Comparison of ENCODE assay signal across 40 cellular contexts in genomic region chr4:10315638-10316037, GRCh38.
"Had no signal": no experiment of that assay in that cellular context is flagged by ENCODE, and none has a peak within 500 bp of the region (broad histone marks: within the 10 kb centered on the region; RNA-seq: fewer than 3 reads in every experiment).

No MANE protein-coding gene starts in this region.

- H3K4me1 Mint-ChIP-seq: activated naive CD4-positive, alpha-beta T cell treated with anti-CD3 and anti-CD28 coated beads, Interleukin-2, amount 10 ng/mL, durations not matched to agents 7 days and 5 days; activated naive CD4-positive, alpha-beta T cell treated with anti-CD3 and anti-CD28 coated beads, Interleukin-2, amount 50 U/mL, for 24 hours; activated naive CD8-positive, alpha-beta T cell treated with anti-CD3 and anti-CD28 coated beads for 36 hours; activated naive CD8-positive, alpha-beta T cell treated with anti-CD3 and anti-CD28 coated beads, Interleukin-2, amount 10 ng/mL, durations not matched to agents 7 days and 5 days; activated naive CD8-positive, alpha-beta T cell treated with anti-CD3 and anti-CD28 coated beads, Interleukin-2, amount 50 U/mL, for 24 hours; activated T-helper 17 cell treated with anti-CD3 and anti-CD28 coated beads, Interleukin-2, amount 50 U/mL, for 72 hours; brain; central memory CD8-positive, alpha-beta T cell had no signal

- FAIRE-seq: astrocyte, bronchial epithelial cell had no signal

- H3K27me3 ChIP-seq: adrenal gland, ascending aorta, body of pancreas, brain microvascular endothelial cell, breast epithelium, cardiac muscle cell had no signal

- H3K4me3 ChIP-seq: adrenal gland, ascending aorta, body of pancreas, breast epithelium, cardiac muscle cell had no signal

- H3K4me1 ChIP-seq: adrenal gland, ascending aorta, body of pancreas, breast epithelium had no signal

- H3K9me3 Mint-ChIP-seq: activated naive CD4-positive, alpha-beta T cell treated with anti-CD3 and anti-CD28 coated beads for 36 hours; activated naive CD4-positive, alpha-beta T cell treated with anti-CD3 and anti-CD28 coated beads, Interleukin-2, amount 10 ng/mL, durations not matched to agents 7 days and 5 days; activated naive CD4-positive, alpha-beta T cell treated with anti-CD3 and anti-CD28 coated beads, Interleukin-2, amount 50 U/mL, for 24 hours; activated naive CD4-positive, alpha-beta T cell treated with anti-CD3 and anti-CD28 coated beads, Interleukin-2, amount 50 U/mL, for 72 hours; activated naive CD8-positive, alpha-beta T cell treated with anti-CD3 and anti-CD28 coated beads for 36 hours; activated naive CD8-positive, alpha-beta T cell treated with anti-CD3 and anti-CD28 coated beads, Interleukin-2, amount 50 U/mL, for 24 hours; activated T-cell treated with anti-CD3 and anti-CD28 coated beads, Interleukin-2, amount 50 U/mL, for 24 hours; activated T-cell treated with anti-CD3 and anti-CD28 coated beads, Interleukin-2, amount 50 U/mL, for 4 hours; activated T-cell treated with anti-CD3 and anti-CD28 coated beads, Interleukin-2, amount 50 U/mL, for 72 hours; activated T-helper 1 cell treated with anti-CD3 and anti-CD28 coated beads, Interleukin-12 subunit alpha, Interleukin-12 subunit beta, Interleukin-2, Interleukin-4 antibody, amounts not matched to agents 30 ng/mL and 10 ng/mL and 1 ng/mL, durations not matched to agents 14 hours and 24 hours and 36 hours; activated T-helper 17 cell treated with anti-CD3 and anti-CD28 coated beads, Interleukin-2, amount 50 U/mL, for 72 hours; activated T-helper 2 cell treated with anti-CD3 and anti-CD28 coated beads, Interferon-gamma antibody, Interleukin-2, Interleukin-4, amounts not matched to agents 10 μg/mL and 5 μg/mL and 100 μg/mL, durations not matched to agents 14 hours and 24 hours and 36 hours; central memory CD8-positive, alpha-beta T cell had no signal

- H3K36me3 ChIP-seq: adrenal gland, ascending aorta, brain microvascular endothelial cell, breast epithelium, cardiac muscle cell had no signal

- DNase-seq: activated effector memory CD4-positive, alpha-beta T cell treated with anti-CD3 and anti-CD28 coated beads, Interleukin-2, amount 50 U/mL, for 16 hours; activated effector memory CD4-positive, alpha-beta T cell treated with Interleukin-2 at 50 U/mL for 16 hours; activated gamma-delta T cell; activated gamma-delta T cell treated with Interleukin-2 at 50 U/mL for 16 hours; activated naive CD4-positive, alpha-beta T cell; activated naive CD4-positive, alpha-beta T cell treated with anti-CD3 and anti-CD28 coated beads for 36 hours; activated naive CD4-positive, alpha-beta T cell treated with anti-CD3 and anti-CD28 coated beads, Interleukin-2, amount 10 ng/mL, durations not matched to agents 7 days and 5 days; activated naive CD4-positive, alpha-beta T cell treated with anti-CD3 and anti-CD28 coated beads, Interleukin-2, amount 50 U/mL, for 16 hours; activated naive CD4-positive, alpha-beta T cell treated with Interleukin-2 at 50 U/mL for 16 hours; activated naive CD8-positive, alpha-beta T cell treated with anti-CD3 and anti-CD28 coated beads for 36 hours; activated naive CD8-positive, alpha-beta T cell treated with anti-CD3 and anti-CD28 coated beads, Interleukin-2, amount 10 ng/mL, durations not matched to agents 7 days and 5 days; activated naive CD8-positive, alpha-beta T cell treated with anti-CD3 and anti-CD28 coated beads, Interleukin-2, amount 50 U/mL, for 24 hours; activated T-cell treated with anti-CD3 and anti-CD28 coated beads, Interleukin-2, amount 50 U/mL, for 1 hour; activated T-cell treated with anti-CD3 and anti-CD28 coated beads, Interleukin-2, amount 50 U/mL, for 24 hours; activated T-cell treated with anti-CD3 and anti-CD28 coated beads, Interleukin-2, amount 50 U/mL, for 4 hours; activated T-cell treated with anti-CD3 and anti-CD28 coated beads, Interleukin-2, amount 50 U/mL, for 48 hours; activated T-cell treated with anti-CD3 and anti-CD28 coated beads, Interleukin-2, amount 50 U/mL, for 72 hours; adrenal gland; amniotic stem cell; amygdala; anterior cingulate cortex; aorta; body of pancreas; brain microvascular endothelial cell; caudate nucleus; central memory CD4-positive, alpha-beta T cell; cerebellar nuclear complex had no signal

- H3K36me3 Mint-ChIP-seq: activated naive CD4-positive, alpha-beta T cell treated with anti-CD3 and anti-CD28 coated beads, Interleukin-2, amount 10 ng/mL, durations not matched to agents 7 days and 5 days; activated naive CD4-positive, alpha-beta T cell treated with anti-CD3 and anti-CD28 coated beads, Interleukin-2, amount 50 U/mL, for 24 hours; activated naive CD4-positive, alpha-beta T cell treated with anti-CD3 and anti-CD28 coated beads, Interleukin-2, amount 50 U/mL, for 72 hours; activated naive CD8-positive, alpha-beta T cell; activated naive CD8-positive, alpha-beta T cell treated with anti-CD3 and anti-CD28 coated beads for 36 hours; activated naive CD8-positive, alpha-beta T cell treated with anti-CD3 and anti-CD28 coated beads, Interleukin-2, amount 10 ng/mL, durations not matched to agents 7 days and 5 days; brain had no signal

- H3K27ac Mint-ChIP-seq: activated naive CD4-positive, alpha-beta T cell treated with anti-CD3 and anti-CD28 coated beads for 36 hours; activated naive CD4-positive, alpha-beta T cell treated with anti-CD3 and anti-CD28 coated beads, Interleukin-2, amount 10 ng/mL, durations not matched to agents 7 days and 5 days; activated naive CD4-positive, alpha-beta T cell treated with anti-CD3 and anti-CD28 coated beads, Interleukin-2, amount 50 U/mL, for 24 hours; activated naive CD4-positive, alpha-beta T cell treated with anti-CD3 and anti-CD28 coated beads, Interleukin-2, amount 50 U/mL, for 72 hours; activated naive CD8-positive, alpha-beta T cell; activated naive CD8-positive, alpha-beta T cell treated with anti-CD3 and anti-CD28 coated beads for 36 hours; activated naive CD8-positive, alpha-beta T cell treated with anti-CD3 and anti-CD28 coated beads, Interleukin-2, amount 10 ng/mL, durations not matched to agents 7 days and 5 days; activated naive CD8-positive, alpha-beta T cell treated with anti-CD3 and anti-CD28 coated beads, Interleukin-2, amount 50 U/mL, for 24 hours; activated T-cell treated with anti-CD3 and anti-CD28 coated beads, Interleukin-2, amount 50 U/mL, for 24 hours; activated T-cell treated with anti-CD3 and anti-CD28 coated beads, Interleukin-2, amount 50 U/mL, for 72 hours; activated T-helper 1 cell treated with anti-CD3 and anti-CD28 coated beads, Interleukin-12 subunit alpha, Interleukin-12 subunit beta, Interleukin-2, Interleukin-4 antibody, amounts not matched to agents 30 ng/mL and 10 ng/mL and 1 ng/mL, durations not matched to agents 14 hours and 24 hours and 36 hours; activated T-helper 17 cell treated with anti-CD3 and anti-CD28 coated beads, Interleukin-2, amount 50 U/mL, for 72 hours; activated T-helper 2 cell treated with anti-CD3 and anti-CD28 coated beads, Interferon-gamma antibody, Interleukin-2, Interleukin-4, amounts not matched to agents 10 μg/mL and 5 μg/mL and 100 μg/mL, durations not matched to agents 14 hours and 24 hours and 36 hours; brain had no signal

- H3K27ac ChIP-seq: adrenal gland, ascending aorta, body of pancreas, brain microvascular endothelial cell, breast epithelium, cardiac muscle cell had no signal

- ATAC-seq: activated naive CD4-positive, alpha-beta T cell treated with anti-CD3 and anti-CD28 coated beads, Interleukin-2, amount 50 U/mL, for 72 hours; activated naive CD8-positive, alpha-beta T cell treated with anti-CD3 and anti-CD28 coated beads, Interleukin-2, amount 50 U/mL, for 24 hours; activated T-cell treated with anti-CD3 and anti-CD28 coated beads, Interleukin-2, amount 50 U/mL, for 4 hours; activated T-cell treated with anti-CD3 and anti-CD28 coated beads, Interleukin-2, amount 50 U/mL, for 72 hours; activated T-helper 17 cell treated with anti-CD3 and anti-CD28 coated beads, Interleukin-2, amount 50 U/mL, for 72 hours; body of pancreas had no signal

- H3K9me3 ChIP-seq: adrenal gland, ascending aorta, body of pancreas, breast epithelium had no signal

- H3K27me3 Mint-ChIP-seq: activated naive CD4-positive, alpha-beta T cell treated with anti-CD3 and anti-CD28 coated beads, Interleukin-2, amount 50 U/mL, for 24 hours; activated naive CD8-positive, alpha-beta T cell; activated naive CD8-positive, alpha-beta T cell treated with anti-CD3 and anti-CD28 coated beads for 36 hours; activated naive CD8-positive, alpha-beta T cell treated with anti-CD3 and anti-CD28 coated beads, Interleukin-2, amount 10 ng/mL, durations not matched to agents 7 days and 5 days; activated naive CD8-positive, alpha-beta T cell treated with anti-CD3 and anti-CD28 coated beads, Interleukin-2, amount 50 U/mL, for 24 hours; activated T-helper 17 cell treated with anti-CD3 and anti-CD28 coated beads, Interleukin-2, amount 50 U/mL, for 72 hours had no signal

- H3K4me3 Mint-ChIP-seq: activated naive CD4-positive, alpha-beta T cell treated with anti-CD3 and anti-CD28 coated beads for 36 hours; activated naive CD4-positive, alpha-beta T cell treated with anti-CD3 and anti-CD28 coated beads, Interleukin-2, amount 10 ng/mL, durations not matched to agents 7 days and 5 days; activated naive CD4-positive, alpha-beta T cell treated with anti-CD3 and anti-CD28 coated beads, Interleukin-2, amount 50 U/mL, for 24 hours; activated naive CD8-positive, alpha-beta T cell; activated naive CD8-positive, alpha-beta T cell treated with anti-CD3 and anti-CD28 coated beads for 36 hours; activated naive CD8-positive, alpha-beta T cell treated with anti-CD3 and anti-CD28 coated beads, Interleukin-2, amount 10 ng/mL, durations not matched to agents 7 days and 5 days; activated naive CD8-positive, alpha-beta T cell treated with anti-CD3 and anti-CD28 coated beads, Interleukin-2, amount 50 U/mL, for 24 hours; activated T-cell treated with anti-CD3 and anti-CD28 coated beads, Interleukin-2, amount 50 U/mL, for 24 hours; activated T-cell treated with anti-CD3 and anti-CD28 coated beads, Interleukin-2, amount 50 U/mL, for 4 hours; activated T-cell treated with anti-CD3 and anti-CD28 coated beads, Interleukin-2, amount 50 U/mL, for 72 hours; activated T-helper 1 cell treated with anti-CD3 and anti-CD28 coated beads, Interleukin-12 subunit alpha, Interleukin-12 subunit beta, Interleukin-2, Interleukin-4 antibody, amounts not matched to agents 30 ng/mL and 10 ng/mL and 1 ng/mL, durations not matched to agents 14 hours and 24 hours and 36 hours; activated T-helper 17 cell treated with anti-CD3 and anti-CD28 coated beads, Interleukin-2, amount 50 U/mL, for 72 hours; brain; central memory CD8-positive, alpha-beta T cell had no signal
